Comparison of ENCODE assay signal across 24 cellular contexts in genomic region chr7:150435047-150435389, GRCh38. TPM values are rescaled to one million over a fixed set of nuclear protein-coding genes. Genes with fewer than 3 reads are reported as not detected.
DNase-seq lines count a peak whose midpoint lies in the region; ATAC-seq and TF ChIP-seq lines count a peak whose summit lies in the region.
"Had no signal": no experiment of that assay in that cellular context is flagged by ENCODE, and none has a peak within 500 bp of the region (broad histone marks: within the 10 kb centered on the region; RNA-seq: fewer than 3 reads in every experiment).

No MANE protein-coding gene starts in this region.

- H3K4me1 Mint-ChIP-seq in activated T-helper 2 cell treated with anti-CD3 and anti-CD28 coated beads, Interferon-gamma antibody, Interleukin-2, Interleukin-4, amounts not matched to agents 10 μg/mL and 5 μg/mL and 100 μg/mL, durations not matched to agents 14 hours and 24 hours and 36 hours (ENCODE audit: low read depth) = peaks cover 50% of the 10 kb centered on the region

- no peak overlapping the region for H3K27ac Mint-ChIP-seq in activated T-helper 2 cell treated with anti-CD3 and anti-CD28 coated beads, Interferon-gamma antibody, Interleukin-2, Interleukin-4, amounts not matched to agents 10 μg/mL and 5 μg/mL and 100 μg/mL, durations not matched to agents 14 hours and 24 hours and 36 hours
- H3K27ac Mint-ChIP-seq: CD4-positive, alpha-beta T cell had no signal

- peak overlapping the region; percentile 71 for H3K4me3 ChIP-seq in GM12875 (ENCODE audit: low read depth, low read length)
- peak overlapping the region; percentile 28; the same call in 1 of the 2 replicates for H3K4me3 ChIP-seq in OCI-LY3 (ENCODE audit: low read length)
- peak overlapping the region in 3 of 8 donors; percentile 4 to 55 (median 35) for H3K4me3 ChIP-seq in spleen
- H3K4me3 ChIP-seq: body of pancreas, skin epidermis, uterus had no signal

- TF ChIP-seq POLR2A in spleen (IDR thresholded peaks at IDR 0.05) = no peak

- peak overlapping the region; percentile 56 for H3K4me2 ChIP-seq in OCI-LY3 (ENCODE audit: low read length)

- TF ChIP-seq CTCF in GM12875 (IDR thresholded peaks at IDR 0.05; ENCODE audit: borderline replicate concordance, insufficient read depth, low read depth, low read length) = no peak
- no peak for TF ChIP-seq CTCF in OCI-LY3 (IDR thresholded peaks at IDR 0.05; ENCODE audit: low read depth, low read length)
- no peak for TF ChIP-seq CTCF in spleen (IDR thresholded peaks at IDR 0.05 in 8 of 11, conservative IDR thresholded peaks at IDR 0.05 in 3 of 11)

- ATAC-seq in GM21723 (IDR thresholded peaks at IDR 0.05; ENCODE audit: unreplicated experiment) (peak; percentile 2), HG02981 (IDR thresholded peaks at IDR 0.05; ENCODE audit: unreplicated experiment) (no peak), GM19463 (IDR thresholded peaks at IDR 0.05; ENCODE audit: unreplicated experiment) (no peak)
- ATAC-seq: activated T-cell treated with anti-CD3 and anti-CD28 coated beads, Interleukin-2, amount 50 U/mL, for 4 hours; body of pancreas; natural killer cell; PC-3 had no signal

- no peak overlapping the region for H2AFZ ChIP-seq in OCI-LY3 (ENCODE audit: low read depth, low read length)

- no peak overlapping the region for H3K4me3 Mint-ChIP-seq in activated T-helper 2 cell treated with anti-CD3 and anti-CD28 coated beads, Interferon-gamma antibody, Interleukin-2, Interleukin-4, amounts not matched to agents 10 μg/mL and 5 μg/mL and 100 μg/mL, durations not matched to agents 14 hours and 24 hours and 36 hours (ENCODE audit: low read depth)
- H3K4me3 Mint-ChIP-seq: activated T-cell treated with anti-CD3 and anti-CD28 coated beads, Interleukin-2, amount 50 U/mL, for 4 hours; CD4-positive, alpha-beta T cell had no signal

- no peaks in the 10 kb centered on the region for H3K9me3 Mint-ChIP-seq in activated T-helper 2 cell treated with anti-CD3 and anti-CD28 coated beads, Interferon-gamma antibody, Interleukin-2, Interleukin-4, amounts not matched to agents 10 μg/mL and 5 μg/mL and 100 μg/mL, durations not matched to agents 14 hours and 24 hours and 36 hours
- H3K9me3 Mint-ChIP-seq: activated T-cell treated with anti-CD3 and anti-CD28 coated beads, Interleukin-2, amount 50 U/mL, for 4 hours; natural killer cell had no signal

- no peak overlapping the region for H3K9ac ChIP-seq in OCI-LY3 (ENCODE audit: low read length)

- H3K27ac ChIP-seq in OCI-LY3 (ENCODE audit: low read length) = peak overlapping the region; percentile 97
- H3K27ac ChIP-seq in spleen = peak overlapping the region in 7 of 8 donors; percentile 44 to 87 (median 78)
- H3K27ac ChIP-seq: body of pancreas, skin epidermis, uterus had no signal

- H3K27me3 ChIP-seq in OCI-LY3 (ENCODE audit: low read depth, low read length) (peaks cover 30% of the 10 kb centered on the region), spleen (replicated peaks in 1 of 7) (no peaks in the 10 kb centered on the region)
- H3K27me3 ChIP-seq: body of pancreas, uterus had no signal

- 66 to 79% (median 74%) methylated on average over 4 of the region's 4 CpGs for WGBS in spleen, 5 donors

- H3K79me2 ChIP-seq in OCI-LY3 (ENCODE audit: low read length) = no peaks in the 10 kb centered on the region

- H3K9me3 ChIP-seq in OCI-LY3 (ENCODE audit: insufficient read depth, low read length) = 0 out of 2 replicates have a peak, but pooled peaks cover 1% of the 10 kb centered on the region
- H3K9me3 ChIP-seq in spleen = no peaks in the 10 kb centered on the region
- H3K9me3 ChIP-seq: body of pancreas, uterus had no signal

- DNase-seq in spleen = no peak
- DNase-seq in activated T-helper 2 cell treated with anti-CD3 and anti-CD28 coated beads, Interferon-gamma antibody, Interleukin-2, Interleukin-4, amounts not matched to agents 10 μg/mL and 5 μg/mL and 100 μg/mL, durations not matched to agents 14 hours and 24 hours and 36 hours (ENCODE audit: low spot score) = no peak
- DNase-seq: activated CD4-positive, CD25-positive, alpha-beta regulatory T cell treated with anti-CD3 and anti-CD28 coated beads, Interleukin-2, amount 50 U/mL, for 72 hours; activated naive CD4-positive, alpha-beta T cell; activated T-cell treated with anti-CD3 and anti-CD28 coated beads, Interleukin-2, amount 50 U/mL, for 4 hours; CD4-positive, alpha-beta T cell; cerebellar nuclear complex; DMS153; natural killer cell; NCI-H187 treated with DMSO at 0.1 percent for 48 hours; NCI-H2227 treated with DMSO at 0.1 percent for 48 hours; NCI-H748 treated with DMSO at 0.1 percent for 48 hours; PC-3; SHP77; uterus had no signal

- peaks cover 60% of the 10 kb centered on the region for H3K4me1 ChIP-seq in OCI-LY3 (ENCODE audit: low read length)
- H3K4me1 ChIP-seq in spleen = peaks cover 3 to 59% (median 39%) of the 10 kb centered on the region in 6 donors
- H3K4me1 ChIP-seq: body of pancreas, uterus had no signal

- H3K36me3 ChIP-seq in OCI-LY3 (replicated peaks; ENCODE audit: low read depth, low read length) (peaks cover 10% of the 10 kb centered on the region), spleen (no peaks in the 10 kb centered on the region)
- H3K36me3 ChIP-seq: uterus had no signal

- intact Hi-C loops in spleen (cut with DNase I; ENCODE audit: low total_unique reads) = no loop called here
- intact Hi-C loops in activated T-helper 2 cell treated with anti-CD3 and anti-CD28 coated beads, Interferon-gamma antibody, Interleukin-2, Interleukin-4, amounts not matched to agents 10 μg/mL and 5 μg/mL and 100 μg/mL, durations not matched to agents 14 hours and 24 hours and 36 hours (cut with micrococcal nuclease) = no loop called here

- no peaks in the 10 kb centered on the region for H3K36me3 Mint-ChIP-seq in activated T-helper 2 cell treated with anti-CD3 and anti-CD28 coated beads, Interferon-gamma antibody, Interleukin-2, Interleukin-4, amounts not matched to agents 10 μg/mL and 5 μg/mL and 100 μg/mL, durations not matched to agents 14 hours and 24 hours and 36 hours (ENCODE audit: low read depth)
- H3K36me3 Mint-ChIP-seq: natural killer cell had no signal

- no peaks in the 10 kb centered on the region for H4K20me1 ChIP-seq in OCI-LY3 (ENCODE audit: insufficient read depth, low read length)

- H3K27me3 Mint-ChIP-seq in activated T-helper 2 cell treated with anti-CD3 and anti-CD28 coated beads, Interferon-gamma antibody, Interleukin-2, Interleukin-4, amounts not matched to agents 10 μg/mL and 5 μg/mL and 100 μg/mL, durations not matched to agents 14 hours and 24 hours and 36 hours (ENCODE audit: low read depth) = peaks cover 2% of the 10 kb centered on the region
- H3K27me3 Mint-ChIP-seq: CD4-positive, alpha-beta T cell had no signal

RNA-seq across cellular contexts. Expression of gene GIMAP8, which starts 15.4 kb away (rescaled TPM):
- total RNA-seq in spleen = 10 to 100 TPM; 47.6 to 96.0 (median 65.3) TPM
- 10 to 100 TPM; 10.9 to 27.3 (median 14.7) TPM for polyA plus RNA-seq in spleen
- 6.1 and 7.0 TPM in 2 replicates for total RNA-seq in activated T-helper 2 cell treated with anti-CD3 and anti-CD28 coated beads, Interferon-gamma antibody, Interleukin-2, Interleukin-4, amounts not matched to agents 10 μg/mL and 5 μg/mL and 100 μg/mL, durations not matched to agents 14 hours and 24 hours and 36 hours
- total RNA-seq: G401, osteoblast, PC-3 had no signal

RNA-seq across cellular contexts. Expression of gene ZNF775, which starts 55.9 kb away (rescaled TPM):
- 1 to 10 TPM; 2.2 to 5.7 (median 4.5) TPM for total RNA-seq in spleen
- 1 to 10 TPM; 2.0 to 2.9 (median 2.6) TPM for polyA plus RNA-seq in spleen
- 4.5 and 5.5 TPM in 2 replicates for total RNA-seq in activated T-helper 2 cell treated with anti-CD3 and anti-CD28 coated beads, Interferon-gamma antibody, Interleukin-2, Interleukin-4, amounts not matched to agents 10 μg/mL and 5 μg/mL and 100 μg/mL, durations not matched to agents 14 hours and 24 hours and 36 hours
